In genomic region chr19:5131866-5132561, GRCh38 we compare ENCODE assay signal across 11 cellular contexts.
A peak's percentile ranks its signal among the peaks of the same experiment; 100 is the strongest.
DNase-seq lines count a peak whose midpoint lies in the region; ATAC-seq lines count a peak whose summit lies in the region.
"Had no signal": no experiment of that assay in that cellular context is flagged by ENCODE, and none has a peak within 500 bp of the region (broad histone marks: within the 10 kb centered on the region; RNA-seq: fewer than 3 reads in every experiment).

No MANE protein-coding gene starts in this region.

- ATAC-seq in activated T-cell treated with anti-CD3 and anti-CD28 coated beads, Interleukin-2, amount 50 U/mL, for 72 hours (replicated peaks in 1 of 2), result no peak
- ATAC-seq in naive thymus-derived CD8-positive, alpha-beta T cell, result peak; percentile 22 to 24
- no peak for ATAC-seq in GM21619 (IDR thresholded peaks at IDR 0.05; ENCODE audit: unreplicated experiment)

- POLR2A ChIA-PET in naive thymus-derived CD8-positive, alpha-beta T cell (lab: Charles Lee), result interaction anchor here (0.9 kb wide), 1 partner anchor 7 kb away, joined by 3 read pairs; no protein-coding TSS in a partner anchor

- peak overlapping the region; percentile 81 to 88 for H3K4me3 Mint-ChIP-seq in activated T-cell treated with anti-CD3 and anti-CD28 coated beads, Interleukin-2, amount 50 U/mL, for 72 hours
- peak overlapping the region; percentile 76 to 94 (median 88) for H3K4me3 Mint-ChIP-seq in naive thymus-derived CD8-positive, alpha-beta T cell
- H3K4me3 Mint-ChIP-seq: T-helper 2 cell treated with Interferon-gamma antibody and Interleukin-4, amounts not matched to agents 5 μg/mL and 100 μg/mL, for 36 hours had no signal

- no peaks in the 10 kb centered on the region for H3K9me3 Mint-ChIP-seq in activated T-cell treated with anti-CD3 and anti-CD28 coated beads, Interleukin-2, amount 50 U/mL, for 72 hours
- H3K9me3 Mint-ChIP-seq in naive thymus-derived CD8-positive, alpha-beta T cell, result no peaks in the 10 kb centered on the region
- H3K9me3 Mint-ChIP-seq: T-helper 2 cell treated with Interferon-gamma antibody and Interleukin-4, amounts not matched to agents 5 μg/mL and 100 μg/mL, for 36 hours had no signal

- DNase-seq in DMS53 treated with DMSO at 0.1 percent for 48 hours (lab: John Stamatoyannopoulos, UW; ENCODE audit: unreplicated experiment) (peak; percentile 4), H7 (peak; percentile 81), NCI-H187 (lab: John Stamatoyannopoulos, UW) (no peak), H4 (ENCODE audit: low spot score) (no peak), NCI-H1930 (lab: John Stamatoyannopoulos, UW) (no peak)
- no peak for DNase-seq in activated T-cell treated with anti-CD3 and anti-CD28 coated beads, Interleukin-2, amount 50 U/mL, for 72 hours
- DNase-seq in naive thymus-derived CD8-positive, alpha-beta T cell, result peak; percentile 23 to 80 (median 58)
- DNase-seq: brain microvascular endothelial cell, NCI-H187 treated with DMSO at 0.1 percent for 48 hours had no signal

- peaks cover 2% of the 10 kb centered on the region for H3K36me3 ChIP-seq in H7 (replicated peaks; ENCODE audit: control insufficient read depth, insufficient read depth, low read length)

- no peaks in the 10 kb centered on the region for H3K27me3 Mint-ChIP-seq in activated T-cell treated with anti-CD3 and anti-CD28 coated beads, Interleukin-2, amount 50 U/mL, for 72 hours (ENCODE audit: low read depth)
- H3K27me3 Mint-ChIP-seq in naive thymus-derived CD8-positive, alpha-beta T cell, result no peaks in the 10 kb centered on the region

- no peak overlapping the region for H3K4me3 ChIP-seq in H7 (ENCODE audit: insufficient read depth, low read depth, low read length)

- peaks cover 0 to 1% of the 10 kb centered on the region in 2 donors for H3K36me3 Mint-ChIP-seq in activated T-cell treated with anti-CD3 and anti-CD28 coated beads, Interleukin-2, amount 50 U/mL, for 72 hours (ENCODE audit: insufficient read depth in 2 of 2)
- H3K36me3 Mint-ChIP-seq in naive thymus-derived CD8-positive, alpha-beta T cell, result peaks cover 0 to 17% (median 9%) of the 10 kb centered on the region in 3 donors

- H3K4me1 Mint-ChIP-seq in activated T-cell treated with anti-CD3 and anti-CD28 coated beads, Interleukin-2, amount 50 U/mL, for 72 hours (ENCODE audit: low read depth), result peaks cover 20% of the 10 kb centered on the region
- H3K4me1 Mint-ChIP-seq in naive thymus-derived CD8-positive, alpha-beta T cell, result peaks cover 17 to 56% (median 43%) of the 10 kb centered on the region in 4 donors

- no peaks in the 10 kb centered on the region for H3K27me3 ChIP-seq in H7 (ENCODE audit: control insufficient read depth, insufficient read depth, low read length)
- H3K27me3 ChIP-seq: brain microvascular endothelial cell had no signal

- H3K27ac Mint-ChIP-seq in activated T-cell treated with anti-CD3 and anti-CD28 coated beads, Interleukin-2, amount 50 U/mL, for 72 hours, result peak overlapping the region; percentile 90
- H3K27ac Mint-ChIP-seq in naive thymus-derived CD8-positive, alpha-beta T cell, result peak overlapping the region; percentile 31 to 100 (median 96)
- H3K27ac Mint-ChIP-seq: T-helper 2 cell treated with Interferon-gamma antibody and Interleukin-4, amounts not matched to agents 5 μg/mL and 100 μg/mL, for 36 hours had no signal

Comparison
In these comparisons a context has a peak if more than half of its experiments do, and no peak if none do; other contexts are left out.
1. DNase-seq: peak in DMS53 treated with DMSO at 0.1 percent for 48 hours (single experiment), H7 (single experiment) and naive thymus-derived CD8-positive, alpha-beta T cell (10 of 10); none in activated T-cell treated with anti-CD3 and anti-CD28 coated beads, Interleukin-2, amount 50 U/mL, for 72 hours (0 of 2), NCI-H187 (0 of 2), H4 (single experiment) and NCI-H1930 (0 of 2).
2. ATAC-seq: peak in naive thymus-derived CD8-positive, alpha-beta T cell (2 of 2); none in activated T-cell treated with anti-CD3 and anti-CD28 coated beads, Interleukin-2, amount 50 U/mL, for 72 hours (0 of 2) and GM21619 (single experiment).